Comparison of ENCODE assay signal across 20 cellular contexts in the genomic region with DNA sequence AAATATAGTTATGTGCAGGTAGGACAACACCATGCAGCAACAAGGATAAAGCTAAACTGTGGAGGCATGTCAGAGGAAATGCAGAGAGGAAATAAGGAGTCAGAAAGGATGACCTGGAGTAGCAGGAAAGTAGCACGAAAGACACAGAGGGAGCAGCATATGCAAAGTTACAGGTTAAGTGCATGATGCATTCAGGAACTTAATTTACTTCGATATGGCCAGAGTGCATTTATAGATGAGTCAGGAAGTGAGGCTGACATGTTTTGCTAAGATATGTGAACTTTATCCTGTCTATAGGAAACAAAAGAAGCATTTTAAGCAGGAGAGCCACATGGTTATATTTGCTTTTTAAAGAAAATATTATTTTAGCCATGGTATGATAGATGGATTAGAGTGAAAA. TPM values are rescaled to one million over a fixed set of nuclear protein-coding genes. Genes with fewer than 3 reads are reported as not detected.
"Had no signal": no experiment of that assay in that cellular context is flagged by ENCODE, and none has a peak within 500 bp of the region (broad histone marks: within the 10 kb centered on the region; RNA-seq: fewer than 3 reads in every experiment).

No MANE protein-coding gene starts in this region.

- H3K4me3 ChIP-seq: dorsolateral prefrontal cortex, esophagus muscularis mucosa, neural progenitor cell, spleen, upper lobe of right lung had no signal

- ATAC-seq: activated T-cell treated with anti-CD3 and anti-CD28 coated beads, Interleukin-2, amount 50 U/mL, for 72 hours; naive thymus-derived CD4-positive, alpha-beta T cell; sciatic nerve; upper lobe of right lung had no signal

- H3K36me3 ChIP-seq: esophagus muscularis mucosa, neural progenitor cell, upper lobe of right lung had no signal

- H3K9me3 Mint-ChIP-seq: activated naive CD8-positive, alpha-beta T cell treated with anti-CD3 and anti-CD28 coated beads for 36 hours; activated T-cell treated with anti-CD3 and anti-CD28 coated beads, Interleukin-2, amount 50 U/mL, for 72 hours; endodermal cell; neural progenitor cell had no signal

- H3K9me3 ChIP-seq: esophagus muscularis mucosa, spleen, upper lobe of right lung had no signal

- H3K27ac Mint-ChIP-seq: activated naive CD8-positive, alpha-beta T cell treated with anti-CD3 and anti-CD28 coated beads for 36 hours; activated T-cell treated with anti-CD3 and anti-CD28 coated beads, Interleukin-2, amount 50 U/mL, for 72 hours; endodermal cell; naive thymus-derived CD4-positive, alpha-beta T cell; neural progenitor cell had no signal

- H3K27me3 ChIP-seq: dorsolateral prefrontal cortex, esophagus muscularis mucosa, neural progenitor cell, spleen, upper lobe of right lung had no signal

- H3K4me2 ChIP-seq: neural progenitor cell had no signal

- H3K9ac ChIP-seq: neural progenitor cell had no signal

- H3K27me3 Mint-ChIP-seq: activated naive CD8-positive, alpha-beta T cell treated with anti-CD3 and anti-CD28 coated beads for 36 hours; naive thymus-derived CD4-positive, alpha-beta T cell had no signal

- H3K36me3 Mint-ChIP-seq: activated naive CD8-positive, alpha-beta T cell treated with anti-CD3 and anti-CD28 coated beads for 36 hours; neural progenitor cell had no signal

- H3K4me3 Mint-ChIP-seq: activated naive CD8-positive, alpha-beta T cell treated with anti-CD3 and anti-CD28 coated beads for 36 hours; activated T-cell treated with anti-CD3 and anti-CD28 coated beads, Interleukin-2, amount 50 U/mL, for 72 hours; endodermal cell; naive thymus-derived CD4-positive, alpha-beta T cell; neural progenitor cell had no signal

- DNase-seq: activated CD4-positive, CD25-positive, alpha-beta regulatory T cell treated with anti-CD3 and anti-CD28 coated beads, Interleukin-2, amount 50 U/mL, for 72 hours; activated CD8-positive, alpha-beta memory T cell treated with anti-CD3 and anti-CD28 coated beads for 24 hours; activated gamma-delta T cell; activated naive CD8-positive, alpha-beta T cell treated with anti-CD3 and anti-CD28 coated beads for 36 hours; activated T-cell treated with anti-CD3 and anti-CD28 coated beads, Interleukin-2, amount 50 U/mL, for 72 hours; amygdala; dorsolateral prefrontal cortex; endodermal cell; mesenchymal stem cell; naive thymus-derived CD4-positive, alpha-beta T cell; spleen; stimulated activated naive CD4-positive, alpha-beta T cell; T-helper 1 cell; T-helper 9 cell; upper lobe of right lung had no signal

- H2AFZ ChIP-seq: neural progenitor cell had no signal

- H3K27ac ChIP-seq: dorsolateral prefrontal cortex, esophagus muscularis mucosa, neural progenitor cell, spleen, upper lobe of right lung, VCaP had no signal

RNA-seq across cellular contexts. Expression of a gene that starts 29.0 kb away (rescaled TPM):
- total RNA-seq: cardiac septum, upper lobe of right lung had no signal
